8 cellular contexts compared by ENCODE assay signal in genomic region chr19:18152817-18153554, GRCh38. TPM values are rescaled to one million over a fixed set of nuclear protein-coding genes. Genes with fewer than 3 reads are reported as not detected.
DNase-seq lines count a peak whose midpoint lies in the region; ATAC-seq lines count a peak whose summit lies in the region.

TSS of gene PIK3R2 (plus strand) at chr19:18153163. CDS start at chr19:18155880, 2,717 bp downstream.

- ATAC-seq in HG03457 (IDR thresholded peaks at IDR 0.05; ENCODE audit: unreplicated experiment): peak; percentile 56

- peak; percentile 98 for DNase-seq in Ammon's horn (ENCODE audit: low spot score)
- DNase-seq in GM19240 (ENCODE audit: insufficient read length, low spot score): peak; percentile 99
- peak; percentile 99 to 100 for DNase-seq in NCI-H524 (lab: John Stamatoyannopoulos, UW)
- peak; percentile 100 for DNase-seq in activated CD4-positive, alpha-beta T cell treated with anti-CD3 and anti-CD28 coated beads for 24 hours (ENCODE audit: low read depth in 2 of 2)
- peak; percentile 100 for DNase-seq in cerebellum (ENCODE audit: low spot score)
- DNase-seq in islet precursor cell: peak; percentile 99
- peak; percentile 100 for DNase-seq in stimulated activated CD4-positive, alpha-beta T cell treated with anti-CD3 and anti-CD28 coated beads, Interleukin-12 subunit alpha, Interleukin-12 subunit beta, amount 100 ng/mL, for 4 hours

RNA-seq across cellular contexts. Expression of gene PIK3R2, which starts in this region (rescaled TPM):
- 21.2 TPM for total RNA-seq in cerebellum

Comparison
In these comparisons a context has a peak if more than half of its experiments do, and no peak if none do; other contexts are left out.
1. Peak in every context shown above with its lines: DNase-seq and ATAC-seq.